ENCODE assay signal across 20 cellular contexts in genomic region chr14:102490456-102490855, GRCh38. TPM values are rescaled to one million over a fixed set of nuclear protein-coding genes. Genes with fewer than 3 reads are reported as not detected.
A peak's percentile ranks its signal among the peaks of the same experiment; 100 is the strongest.
DNase-seq lines count a peak whose midpoint lies in the region; ATAC-seq and TF ChIP-seq lines count a peak whose summit lies in the region.
"Had no signal": no experiment of that assay in that cellular context is flagged by ENCODE, and none has a peak within 500 bp of the region (broad histone marks: within the 10 kb centered on the region; RNA-seq: fewer than 3 reads in every experiment).

No MANE protein-coding gene starts in this region.

- H3K9me3 ChIP-seq in hepatocyte (ENCODE audit: low read depth) (no peaks in the 10 kb centered on the region), T-helper 17 cell (ENCODE audit: control insufficient read depth, low read length, poor library complexity, severe bottlenecking) (no peaks in the 10 kb centered on the region)
- H3K9me3 ChIP-seq: BLaER1 treated with 17β-estradiol and CSF1 and Interleukin-3, amounts not matched to agents 10 nM and 100 nM; HAP-1; Peyer's patch had no signal

- peaks cover 8% of the 10 kb centered on the region for H3K4me1 ChIP-seq in hepatocyte (ENCODE audit: insufficient read depth)
- H3K4me1 ChIP-seq: BLaER1 treated with 17β-estradiol and CSF1 and Interleukin-3, amounts not matched to agents 10 nM and 100 nM; HAP-1; Peyer's patch had no signal

- no peak overlapping the region for H3K27ac Mint-ChIP-seq in T-helper 17 cell
- H3K27ac Mint-ChIP-seq: CD8-positive, alpha-beta T cell had no signal

- no peak overlapping the region for H3K4me3 ChIP-seq in H7 (ENCODE audit: insufficient read depth, low read depth, low read length)
- H3K4me3 ChIP-seq in NB4 (ENCODE audit: low read depth, low read length), result no peak overlapping the region
- no peak overlapping the region for H3K4me3 ChIP-seq in hepatocyte
- H3K4me3 ChIP-seq: BLaER1 treated with 17β-estradiol and CSF1 and Interleukin-3, amounts not matched to agents 10 nM and 100 nM; HAP-1; Peyer's patch had no signal

- H3K36me3 ChIP-seq in H7 (replicated peaks; ENCODE audit: control insufficient read depth, insufficient read depth, low read length) (no peaks in the 10 kb centered on the region), hepatocyte (replicated peaks; ENCODE audit: insufficient read depth, low read depth) (no peaks in the 10 kb centered on the region)
- H3K36me3 ChIP-seq: BLaER1 treated with 17β-estradiol and CSF1 and Interleukin-3, amounts not matched to agents 10 nM and 100 nM; HAP-1; Peyer's patch had no signal

- no peak overlapping the region for H2AFZ ChIP-seq in hepatocyte

- no peaks in the 10 kb centered on the region for H4K20me1 ChIP-seq in hepatocyte (ENCODE audit: insufficient read depth, poor library complexity, severe bottlenecking)

- peaks cover 2% of the 10 kb centered on the region for H3K4me1 Mint-ChIP-seq in T-helper 17 cell

- ATAC-seq in GM18502 (IDR thresholded peaks at IDR 0.05; ENCODE audit: poor library complexity, unreplicated experiment) (no peak), HG02763 (IDR thresholded peaks at IDR 0.05; ENCODE audit: unreplicated experiment) (no peak), T-helper 17 cell (no peak)
- ATAC-seq: CD8-positive, alpha-beta T cell; Right ventricle myocardium inferior had no signal

- no peaks in the 10 kb centered on the region for H3K79me2 ChIP-seq in hepatocyte

- H3K4me2 ChIP-seq in hepatocyte, result no peak overlapping the region
- H3K4me2 ChIP-seq: BLaER1 treated with 17β-estradiol and CSF1 and Interleukin-3, amounts not matched to agents 10 nM and 100 nM had no signal

- H3K4me3 Mint-ChIP-seq in T-helper 17 cell, result no peak overlapping the region
- H3K4me3 Mint-ChIP-seq: CD8-positive, alpha-beta T cell had no signal

- no peaks in the 10 kb centered on the region for H3K9me2 ChIP-seq in hepatocyte (replicated peaks; ENCODE audit: insufficient read depth)

- H3K27me3 Mint-ChIP-seq in T-helper 17 cell, result no peaks in the 10 kb centered on the region

- DNase-seq in H7, result peak; percentile 61
- peak; percentile 38 for DNase-seq in NB4 (ENCODE audit: low read depth)
- peak; percentile 3 for DNase-seq in hepatocyte (ENCODE audit: low spot score)
- DNase-seq in posterior vena cava (ENCODE audit: low spot score), result peak; percentile 68
- DNase-seq in T-helper 17 cell, result no peak
- DNase-seq: Calu3; CD8-positive, alpha-beta T cell; DMS53; EL; KBM-7; NCI-H1105 treated with DMSO at 0.1 percent for 48 hours; NCI-H1694; NCI-H2081 treated with DMSO at 0.1 percent for 48 hours; NCI-H446 treated with DMSO at 0.1 percent for 48 hours had no signal

- no peak overlapping the region for H3K27ac ChIP-seq in hepatocyte
- H3K27ac ChIP-seq: BLaER1 treated with 17β-estradiol and CSF1 and Interleukin-3, amounts not matched to agents 10 nM and 100 nM; Peyer's patch had no signal

- H3K27me3 ChIP-seq in H7 (ENCODE audit: control insufficient read depth, insufficient read depth, low read length) (no peaks in the 10 kb centered on the region), hepatocyte (no peaks in the 10 kb centered on the region)
- H3K27me3 ChIP-seq: BLaER1 treated with 17β-estradiol and CSF1 and Interleukin-3, amounts not matched to agents 10 nM and 100 nM; Peyer's patch had no signal

- TF ChIP-seq CTCF in NB4 (IDR thresholded peaks at IDR 0.05; ENCODE audit: low read depth, low read length) (no peak), hepatocyte (IDR thresholded peaks at IDR 0.05; ENCODE audit: poor library complexity) (no peak)

- 89% methylated on average over 17 of the region's 18 CpGs for WGBS in hepatocyte (ENCODE audit: low lambda C conversion rate, missing lambda C conversion rate)

- no peaks in the 10 kb centered on the region for H3K36me3 Mint-ChIP-seq in T-helper 17 cell (ENCODE audit: low read depth)

- intact Hi-C loops in posterior vena cava (cut with DNase I), result no loop called here

- TF ChIP-seq POLR2A in NB4 (IDR thresholded peaks at IDR 0.05; ENCODE audit: extremely low read depth, insufficient read length), result no peak

RNA-seq across cellular contexts. Expression of gene ANKRD9, which starts 19.1 kb away (rescaled TPM):
- 52.0 and 55.7 TPM in 2 replicates for total RNA-seq in H7 (2014; rRNA removed; shearing (Covaris generic))
- total RNA-seq in hepatocyte (43.8 and 46.5 TPM in 2 replicates), posterior vena cava (10 to 100 TPM; 14.0 TPM), T-helper 17 cell (10 to 100 TPM in 1 of 2 donors, 1 to 10 TPM in 1; 3.3 to 17.6 TPM)
- polyA plus RNA-seq in hepatocyte, result 88.1 and 90.7 TPM in 2 replicates

Comparison
In these comparisons a context has a peak if more than half of its experiments do, and no peak if none do; other contexts are left out.
1. DNase-seq: peak in H7 (single experiment), NB4 (single experiment), hepatocyte (single experiment) and posterior vena cava (single experiment); none in T-helper 17 cell (0 of 3).